20 cellular contexts compared by ENCODE assay signal in genomic region chr7:117098457-117098856, GRCh38.
DNase-seq lines count a peak whose midpoint lies in the region; ATAC-seq, FAIRE-seq and TF ChIP-seq lines count a peak whose summit lies in the region.
"Had no signal": no experiment of that assay in that cellular context is flagged by ENCODE, and none has a peak within 500 bp of the region (broad histone marks: within the 10 kb centered on the region; RNA-seq: fewer than 3 reads in every experiment).

No MANE protein-coding gene starts in this region.

- intact Hi-C loops in activated CD4-positive, alpha-beta T cell treated with anti-CD3 and anti-CD28 coated beads for 36 hours (cut with DNase I, micrococcal nuclease) = no loop called here
- intact Hi-C loops in OCI-LY7 (cut with micrococcal nuclease; ENCODE audit: unreplicated experiment) = no loop called here

- H3K27me3 ChIP-seq in astrocyte (ENCODE audit: insufficient read depth, low read length) = no peaks in the 10 kb centered on the region
- H3K27me3 ChIP-seq: esophagus squamous epithelium had no signal

- H3K9me3 ChIP-seq in astrocyte (ENCODE audit: insufficient read depth, low read depth, low read length) = no peaks in the 10 kb centered on the region
- no peaks in the 10 kb centered on the region for H3K9me3 ChIP-seq in OCI-LY7 (ENCODE audit: low read length)
- H3K9me3 ChIP-seq: esophagus squamous epithelium, HAP-1 had no signal

- no peaks in the 10 kb centered on the region for H3K36me3 Mint-ChIP-seq in activated CD4-positive, alpha-beta T cell treated with anti-CD3 and anti-CD28 coated beads for 36 hours (ENCODE audit: low read depth)
- peaks cover 8% of the 10 kb centered on the region for H3K36me3 Mint-ChIP-seq in astrocyte (ENCODE audit: low read depth, unreplicated experiment)
- H3K36me3 Mint-ChIP-seq: type B pancreatic cell had no signal

- H3K4me1 ChIP-seq in astrocyte (ENCODE audit: insufficient read depth, low read length) (peaks cover 11% of the 10 kb centered on the region), OCI-LY7 (ENCODE audit: insufficient read depth, low read length, poor library complexity, severe bottlenecking) (no peaks in the 10 kb centered on the region)
- H3K4me1 ChIP-seq: esophagus squamous epithelium, HAP-1 had no signal

- CTCF ChIA-PET in activated CD4-positive, alpha-beta T cell treated with anti-CD3 and anti-CD28 coated beads for 36 hours (lab: Charles Lee) = interaction anchor here (1.2 to 1.3 kb wide), 2 partner anchors 12 to 20 kb away, joined by 3 to 4 read pairs; no protein-coding TSS in a partner anchor
- CTCF ChIA-PET in OCI-LY7 (lab: Charles Lee; ENCODE audit: unreplicated experiment) = no interaction called here

- no peaks in the 10 kb centered on the region for H3K9me2 ChIP-seq in OCI-LY7 (ENCODE audit: insufficient read depth, low read length)

- H3K4me3 ChIP-seq in astrocyte (ENCODE audit: insufficient read depth, low read depth, low read length) (no peak overlapping the region), fibroblast of villous mesenchyme (ENCODE audit: low read depth, low read length) (no peak overlapping the region), OCI-LY7 (ENCODE audit: low read depth, low read length, poor library complexity, severe bottlenecking) (no peak overlapping the region)
- H3K4me3 ChIP-seq: esophagus squamous epithelium, HAP-1 had no signal

- no peak for TF ChIP-seq CTCF in astrocyte (IDR thresholded peaks at IDR 0.05; ENCODE audit: insufficient read depth, low read depth, low read length)
- TF ChIP-seq CTCF in fibroblast of villous mesenchyme (IDR thresholded peaks at IDR 0.05; ENCODE audit: insufficient read depth, low read depth, low read length) = no peak
- TF ChIP-seq CTCF in OCI-LY7 (conservative IDR thresholded peaks at IDR 0.05; ENCODE audit: low read length) = no peak

- H3K36me3 ChIP-seq in astrocyte (ENCODE audit: insufficient read depth, low read length) (no peaks in the 10 kb centered on the region), OCI-LY7 (ENCODE audit: insufficient read depth, low read length) (no peaks in the 10 kb centered on the region)
- H3K36me3 ChIP-seq: esophagus squamous epithelium, HAP-1 had no signal

- no peaks in the 10 kb centered on the region for H3K27me3 Mint-ChIP-seq in activated CD4-positive, alpha-beta T cell treated with anti-CD3 and anti-CD28 coated beads for 36 hours
- H3K27me3 Mint-ChIP-seq in astrocyte (ENCODE audit: low read depth, unreplicated experiment) = no peaks in the 10 kb centered on the region
- H3K27me3 Mint-ChIP-seq: central memory CD8-positive, alpha-beta T cell; IgD-negative memory B cell; type B pancreatic cell had no signal

- H3K79me2 ChIP-seq in astrocyte (ENCODE audit: insufficient read depth, low read length) (peaks cover 26% of the 10 kb centered on the region), OCI-LY7 (ENCODE audit: insufficient read depth, low read depth, low read length) (no peaks in the 10 kb centered on the region)

- H3K4me1 Mint-ChIP-seq in activated CD4-positive, alpha-beta T cell treated with anti-CD3 and anti-CD28 coated beads for 36 hours = peaks cover 3% of the 10 kb centered on the region
- peaks cover 5% of the 10 kb centered on the region for H3K4me1 Mint-ChIP-seq in astrocyte (ENCODE audit: low read depth, unreplicated experiment)

- no peak overlapping the region for H3K27ac Mint-ChIP-seq in activated CD4-positive, alpha-beta T cell treated with anti-CD3 and anti-CD28 coated beads for 36 hours
- H3K27ac Mint-ChIP-seq in astrocyte (ENCODE audit: unreplicated experiment) = no peak overlapping the region
- H3K27ac Mint-ChIP-seq: activated T-helper 2 cell treated with anti-CD3 and anti-CD28 coated beads, Interferon-gamma antibody, Interleukin-2, Interleukin-4, amounts not matched to agents 10 μg/mL and 5 μg/mL and 100 μg/mL, durations not matched to agents 14 hours and 24 hours and 36 hours; IgD-negative memory B cell; type B pancreatic cell had no signal

- peak; percentile 82 for FAIRE-seq in astrocyte (lab: Jason Lieb, UNC)

- H3K27ac ChIP-seq in astrocyte (ENCODE audit: low read depth, low read length) = peak overlapping the region; percentile 87
- no peak overlapping the region for H3K27ac ChIP-seq in OCI-LY7 (ENCODE audit: low read depth, low read length, poor library complexity, severe bottlenecking)
- H3K27ac ChIP-seq: 22Rv1, esophagus squamous epithelium had no signal

- BruUV-seq in OCI-LY7 (replicated peaks; lab: Mats Ljungman, UMichigan) = no TSS peak

- no peaks in the 10 kb centered on the region for H3K9me3 Mint-ChIP-seq in activated CD4-positive, alpha-beta T cell treated with anti-CD3 and anti-CD28 coated beads for 36 hours (ENCODE audit: low read depth)
- H3K9me3 Mint-ChIP-seq in astrocyte (ENCODE audit: unreplicated experiment) = no peaks in the 10 kb centered on the region
- H3K9me3 Mint-ChIP-seq: activated T-helper 2 cell treated with anti-CD3 and anti-CD28 coated beads, Interferon-gamma antibody, Interleukin-2, Interleukin-4, amounts not matched to agents 10 μg/mL and 5 μg/mL and 100 μg/mL, durations not matched to agents 14 hours and 24 hours and 36 hours; central memory CD8-positive, alpha-beta T cell; IgD-negative memory B cell; type B pancreatic cell had no signal

- DNase-seq in activated CD4-positive, alpha-beta T cell treated with anti-CD3 and anti-CD28 coated beads for 36 hours = no peak
- no peak for DNase-seq in activated CD4-positive, alpha-beta T cell treated with anti-CD3 and anti-CD28 coated beads for 48 hours
- DNase-seq in astrocyte (ENCODE audit: low read depth) (peak; percentile 98), fibroblast of villous mesenchyme (ENCODE audit: low read depth) (peak; percentile 83), stromal cell of bone marrow (ENCODE audit: low read depth) (peak; percentile 97), MV-4-11 (lab: John Stamatoyannopoulos, UW) (no peak), KG1 (lab: John Stamatoyannopoulos, UW) (no peak), OCI-LY7 (ENCODE audit: low spot score) (no peak)
- DNase-seq: activated CD4-positive, alpha-beta T cell treated with anti-CD3 and anti-CD28 coated beads, Interleukin-2, amount 50 U/mL, for 1 hour; DMS 273 treated with DMSO at 0.1 percent for 48 hours; esophagus squamous epithelium; left cardiac atrium; stimulated activated CD4-positive, alpha-beta T cell treated with anti-CD3 and anti-CD28 coated beads, Interleukin-12 subunit alpha, Interleukin-12 subunit beta, amount 100 ng/mL, for 4 hours; T-helper 1 cell had no signal

- H3K4me2 ChIP-seq in astrocyte (ENCODE audit: low read length) (peak overlapping the region; percentile 17), OCI-LY7 (ENCODE audit: low read length) (no peak overlapping the region)

- H4K20me1 ChIP-seq in astrocyte (ENCODE audit: insufficient read depth, low read length) = peaks cover 8% of the 10 kb centered on the region
- H4K20me1 ChIP-seq in OCI-LY7 (ENCODE audit: insufficient read depth, low read length) = no peaks in the 10 kb centered on the region; the same call in 1 of the 2 replicates

- ATAC-seq in activated CD4-positive, alpha-beta T cell treated with anti-CD3 and anti-CD28 coated beads for 36 hours = peak; percentile 26

- H2AFZ ChIP-seq in astrocyte (ENCODE audit: low read depth, low read length) = no peak overlapping the region
- H2AFZ ChIP-seq in OCI-LY7 (ENCODE audit: low read length) = no peak overlapping the region

- H3K4me3 Mint-ChIP-seq in activated CD4-positive, alpha-beta T cell treated with anti-CD3 and anti-CD28 coated beads for 36 hours = no peak overlapping the region
- no peak overlapping the region for H3K4me3 Mint-ChIP-seq in astrocyte (ENCODE audit: unreplicated experiment)
- H3K4me3 Mint-ChIP-seq: central memory CD8-positive, alpha-beta T cell; IgD-negative memory B cell; type B pancreatic cell had no signal

- H3K9ac ChIP-seq in astrocyte (ENCODE audit: low read length) = peak overlapping the region; percentile 44

- POLR2A ChIA-PET in activated CD4-positive, alpha-beta T cell treated with anti-CD3 and anti-CD28 coated beads for 36 hours (lab: Charles Lee) = no interaction called here
- POLR2A ChIA-PET in OCI-LY7 (lab: Charles Lee) = no interaction called here

Comparison
In these comparisons a context has a peak if more than half of its experiments do, and no peak if none do; other contexts are left out.
1. DNase-seq: peak in astrocyte (single experiment), fibroblast of villous mesenchyme (single experiment) and stromal cell of bone marrow (single experiment); none in activated CD4-positive, alpha-beta T cell treated with anti-CD3 and anti-CD28 coated beads for 36 hours (single experiment), activated CD4-positive, alpha-beta T cell treated with anti-CD3 and anti-CD28 coated beads for 48 hours (single experiment), MV-4-11 (single experiment), KG1 (single experiment) and OCI-LY7 (single experiment).